Comparison of ENCODE assay signal across 10 cellular contexts in genomic region chr4:26731342-26731741, GRCh38.
A peak's percentile ranks its signal among the peaks of the same experiment; 100 is the strongest.
DNase-seq lines count a peak whose midpoint lies in the region; ATAC-seq lines count a peak whose summit lies in the region.
"Had no signal": no experiment of that assay in that cellular context is flagged by ENCODE, and none has a peak within 500 bp of the region (broad histone marks: within the 10 kb centered on the region; RNA-seq: fewer than 3 reads in every experiment).

No MANE protein-coding gene starts in this region.

- DNase-seq in AG20443 (ENCODE audit: low spot score) (peak; percentile 11), SK-N-DZ (ENCODE audit: low spot score) (no peak), sciatic nerve (ENCODE audit: low spot score) (no peak), OCI-M2 (lab: John Stamatoyannopoulos, UW; ENCODE audit: unreplicated experiment) (no peak), Right ventricle myocardium superior (no peak)
- DNase-seq: effector CD4-positive, alpha-beta T cell; NCI-H524 had no signal

- intact Hi-C loops in sciatic nerve (cut with DNase I) (no loop called here), Right ventricle myocardium superior (cut with DNase I) (no loop called here)

- ATAC-seq in GM18907 (IDR thresholded peaks at IDR 0.05; ENCODE audit: unreplicated experiment) (peak; percentile 92), HG02610 (IDR thresholded peaks at IDR 0.05; ENCODE audit: unreplicated experiment) (peak; percentile 95), HG03520 (IDR thresholded peaks at IDR 0.05; ENCODE audit: unreplicated experiment) (peak; percentile 88), sciatic nerve (no peak), Right ventricle myocardium superior (ENCODE audit: poor library complexity) (no peak)

Comparison
In these comparisons a context has a peak if more than half of its experiments do, and no peak if none do; other contexts are left out.
1. ATAC-seq: peak in GM18907 (single experiment), HG02610 (single experiment) and HG03520 (single experiment); none in sciatic nerve (single experiment) and Right ventricle myocardium superior (single experiment).